In the genomic region with DNA sequence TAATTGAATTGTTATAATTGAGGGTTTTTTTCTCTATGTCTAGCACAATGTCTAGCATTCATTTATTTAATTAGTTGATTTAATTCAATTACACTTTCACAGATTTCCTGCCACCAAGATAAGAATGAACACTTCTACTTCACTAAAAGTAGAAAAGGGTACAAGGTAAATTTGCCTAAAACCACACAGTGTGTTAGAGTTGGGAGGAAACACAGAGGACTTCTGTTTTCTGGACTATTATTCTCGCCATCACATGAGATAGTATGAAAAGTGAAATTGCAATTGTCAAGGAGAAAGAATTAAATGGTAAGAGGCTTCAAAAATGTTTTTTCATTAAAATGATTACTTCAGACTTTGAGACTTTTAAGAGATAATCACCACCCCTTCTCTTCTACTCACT, we compare ENCODE assay signal across 20 cellular contexts.
DNase-seq lines count a peak whose midpoint lies in the region; ATAC-seq and TF ChIP-seq lines count a peak whose summit lies in the region.
"Had no signal": no experiment of that assay in that cellular context is flagged by ENCODE, and none has a peak within 500 bp of the region (broad histone marks: within the 10 kb centered on the region; RNA-seq: fewer than 3 reads in every experiment).

No MANE protein-coding gene starts in this region.

- no peaks in the 10 kb centered on the region for H3K79me2 ChIP-seq in parathyroid adenoma

- no peaks in the 10 kb centered on the region for H3K9me3 ChIP-seq in parathyroid adenoma (ENCODE audit: control insufficient read depth, low read length)
- H3K9me3 ChIP-seq: A549, psoas muscle had no signal

- H3K9me3 Mint-ChIP-seq in activated CD4-positive, alpha-beta T cell treated with anti-CD3 and anti-CD28 coated beads, Interleukin-2, amount 10 ng/mL, durations not matched to agents 24 days and 14 days: no peaks in the 10 kb centered on the region
- no peaks in the 10 kb centered on the region for H3K9me3 Mint-ChIP-seq in IgD-negative memory B cell
- H3K9me3 Mint-ChIP-seq in activated naive CD8-positive, alpha-beta T cell (ENCODE audit: low read depth): no peaks in the 10 kb centered on the region
- H3K9me3 Mint-ChIP-seq: GM23338 had no signal

- no peak overlapping the region for H3K9ac ChIP-seq in parathyroid adenoma

- ATAC-seq in GM21786 (IDR thresholded peaks at IDR 0.05; ENCODE audit: unreplicated experiment): no peak
- ATAC-seq: A549, GM23338, left cardiac atrium, psoas muscle had no signal

- DNase-seq in activated CD4-positive, alpha-beta T cell treated with anti-CD3 and anti-CD28 coated beads, Interleukin-2, amount 10 ng/mL, durations not matched to agents 24 days and 14 days: no peak
- no peak for DNase-seq in activated CD4-positive, alpha-beta T cell treated with anti-CD3 and anti-CD28 coated beads for 1 hour
- DNase-seq in NCI-H1930 (lab: John Stamatoyannopoulos, UW) (no peak), posterior vena cava (ENCODE audit: low spot score) (no peak)
- DNase-seq: activated CD4-positive, alpha-beta T cell treated with anti-CD3 and anti-CD28 coated beads for 48 hours; activated gamma-delta T cell treated with Interleukin-2 at 50 U/mL for 16 hours; COR-L47; effector CD8-positive, alpha-beta T cell; hypothalamus; left cardiac atrium; NCI-H2171; NCI-H82; psoas muscle; T-helper 9 cell had no signal

- H3K27ac Mint-ChIP-seq in activated CD4-positive, alpha-beta T cell treated with anti-CD3 and anti-CD28 coated beads, Interleukin-2, amount 10 ng/mL, durations not matched to agents 24 days and 14 days: peak overlapping the region; percentile 96
- peak overlapping the region; percentile 93 to 98 (median 97) for H3K27ac Mint-ChIP-seq in IgD-negative memory B cell
- peak overlapping the region; percentile 100 for H3K27ac Mint-ChIP-seq in activated naive CD8-positive, alpha-beta T cell
- H3K27ac Mint-ChIP-seq: GM23338 had no signal

- no peak overlapping the region for H2AFZ ChIP-seq in parathyroid adenoma
- H2AFZ ChIP-seq: GM23338 had no signal

- peak overlapping the region; percentile 68 for H3K4me2 ChIP-seq in parathyroid adenoma (ENCODE audit: low read length)
- H3K4me2 ChIP-seq: A549, GM23338 had no signal

- no peak overlapping the region for H3K27ac ChIP-seq in parathyroid adenoma
- H3K27ac ChIP-seq: A549, psoas muscle had no signal

- H3K36me3 Mint-ChIP-seq in activated CD4-positive, alpha-beta T cell treated with anti-CD3 and anti-CD28 coated beads, Interleukin-2, amount 10 ng/mL, durations not matched to agents 24 days and 14 days (ENCODE audit: low read depth): peaks cover 94% of the 10 kb centered on the region
- peaks cover 25% of the 10 kb centered on the region for H3K36me3 Mint-ChIP-seq in IgD-negative memory B cell
- H3K36me3 Mint-ChIP-seq in activated naive CD8-positive, alpha-beta T cell: peaks cover 55% of the 10 kb centered on the region

- H3K4me1 ChIP-seq in parathyroid adenoma: peaks cover 12% of the 10 kb centered on the region
- H3K4me1 ChIP-seq: A549 had no signal

- no peaks in the 10 kb centered on the region for H3K27me3 ChIP-seq in parathyroid adenoma (ENCODE audit: control insufficient read depth, insufficient read depth, low read length)

- H3K36me3 ChIP-seq in parathyroid adenoma (ENCODE audit: control insufficient read depth, insufficient read depth, low read length): no peaks in the 10 kb centered on the region

- H3K4me1 Mint-ChIP-seq in activated CD4-positive, alpha-beta T cell treated with anti-CD3 and anti-CD28 coated beads, Interleukin-2, amount 10 ng/mL, durations not matched to agents 24 days and 14 days: peaks cover 94% of the 10 kb centered on the region
- H3K4me1 Mint-ChIP-seq in IgD-negative memory B cell: peaks cover 70 to 92% (median 77%) of the 10 kb centered on the region in 3 donors
- peaks cover 98% of the 10 kb centered on the region for H3K4me1 Mint-ChIP-seq in activated naive CD8-positive, alpha-beta T cell (ENCODE audit: low read depth)

- intact Hi-C loops in activated CD4-positive, alpha-beta T cell treated with anti-CD3 and anti-CD28 coated beads, Interleukin-2, amount 10 ng/mL, durations not matched to agents 24 days and 14 days (cut with micrococcal nuclease): no loop called here
- intact Hi-C loops in posterior vena cava (cut with DNase I): no loop called here

- peak overlapping the region; percentile 47 for H3K4me3 ChIP-seq in parathyroid adenoma (ENCODE audit: low read depth, low read length)
- H3K4me3 ChIP-seq: A549, GM23338, psoas muscle had no signal

- no peaks in the 10 kb centered on the region for H3K27me3 Mint-ChIP-seq in activated CD4-positive, alpha-beta T cell treated with anti-CD3 and anti-CD28 coated beads, Interleukin-2, amount 10 ng/mL, durations not matched to agents 24 days and 14 days
- H3K27me3 Mint-ChIP-seq in IgD-negative memory B cell: no peaks in the 10 kb centered on the region
- no peaks in the 10 kb centered on the region for H3K27me3 Mint-ChIP-seq in activated naive CD8-positive, alpha-beta T cell

- H3K4me3 Mint-ChIP-seq in activated CD4-positive, alpha-beta T cell treated with anti-CD3 and anti-CD28 coated beads, Interleukin-2, amount 10 ng/mL, durations not matched to agents 24 days and 14 days: peak overlapping the region; percentile 85
- H3K4me3 Mint-ChIP-seq in IgD-negative memory B cell: peak overlapping the region; percentile 38 to 91 (median 64)
- H3K4me3 Mint-ChIP-seq in activated naive CD8-positive, alpha-beta T cell: peak overlapping the region; percentile 91
- H3K4me3 Mint-ChIP-seq: GM23338 had no signal

- no peak for TF ChIP-seq CTCF in parathyroid adenoma (IDR thresholded peaks at IDR 0.05)
